ENCODE assay signal across 22 cellular contexts in the genomic region with DNA sequence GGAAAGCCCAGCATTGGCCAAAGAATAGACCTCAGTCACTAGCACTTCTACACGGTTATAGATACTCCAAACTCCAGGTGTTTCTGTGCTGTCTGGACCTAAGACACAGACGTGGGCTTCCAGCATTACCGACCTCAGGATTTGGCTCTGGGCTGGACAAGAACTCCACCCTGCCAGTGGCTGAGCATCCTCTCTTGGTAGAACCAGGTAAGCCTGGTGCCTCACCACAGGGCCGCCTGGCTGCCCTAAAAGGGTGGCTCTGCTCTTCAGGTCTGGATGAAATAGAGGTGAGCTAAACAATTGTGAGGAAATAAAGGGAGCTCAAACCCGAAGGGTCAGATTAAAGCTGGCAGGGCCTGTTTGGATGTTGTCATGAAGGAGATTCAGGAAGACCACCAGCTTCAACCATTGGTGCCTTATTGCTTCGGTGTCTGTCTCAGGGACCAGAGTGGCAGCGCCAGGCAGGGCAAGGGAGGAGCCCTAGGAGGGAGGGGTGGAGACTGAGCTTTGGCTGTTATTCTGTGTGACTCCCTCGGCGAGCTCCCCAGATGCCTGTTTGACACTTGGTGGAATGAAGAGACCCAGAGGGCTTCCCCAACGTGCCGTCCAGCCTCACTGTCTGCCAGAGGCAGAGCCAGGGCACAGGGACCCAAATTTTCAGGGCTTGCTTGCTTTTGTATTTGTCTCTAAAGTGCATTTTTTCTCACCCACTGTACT. TPM values are rescaled to one million over a fixed set of nuclear protein-coding genes. Genes with fewer than 3 reads are reported as not detected.
DNase-seq lines count a peak whose midpoint lies in the region; ATAC-seq and TF ChIP-seq lines count a peak whose summit lies in the region.
"Had no signal": no experiment of that assay in that cellular context is flagged by ENCODE, and none has a peak within 500 bp of the region (broad histone marks: within the 10 kb centered on the region; RNA-seq: fewer than 3 reads in every experiment).

No MANE protein-coding gene starts in this region.

- TF ChIP-seq CTCF in CD4-positive, alpha-beta T cell (IDR thresholded peaks at IDR 0.05) = no peak

- H3K36me3 Mint-ChIP-seq in activated CD4-positive, alpha-beta T cell treated with anti-CD3 and anti-CD28 coated beads, Interleukin-2, amount 10 ng/mL, durations not matched to agents 24 days and 14 days (ENCODE audit: low read depth) = no peaks in the 10 kb centered on the region
- H3K36me3 Mint-ChIP-seq in CD4-positive, alpha-beta T cell (ENCODE audit: low read depth) = no peaks in the 10 kb centered on the region
- H3K36me3 Mint-ChIP-seq: CD8-positive, alpha-beta memory T cell had no signal

- H3K9me3 ChIP-seq in CD4-positive, alpha-beta T cell (ENCODE audit: control insufficient read depth, low read length) = no peaks in the 10 kb centered on the region
- H3K9me3 ChIP-seq: Peyer's patch, SJSA1 had no signal

- H3K27ac ChIP-seq in layer of hippocampus (ENCODE audit: low read depth, low read length) (peak overlapping the region; percentile 44), substantia nigra (ENCODE audit: low read depth, low read length, poor library complexity, severe bottlenecking) (peak overlapping the region; percentile 13)
- H3K27ac ChIP-seq in CD4-positive, alpha-beta T cell (ENCODE audit: low read depth, low read length) = no peak overlapping the region
- H3K27ac ChIP-seq: Peyer's patch, SJSA1 had no signal

- DNase-seq in cerebellar cortex (ENCODE audit: low spot score) (peak; percentile 25), cardiac septum (ENCODE audit: low spot score) (peak; percentile 73), substantia nigra (lab: John Stamatoyannopoulos, UW) (peak in 7 of 49 donors; percentile 17 to 52 (median 28))
- DNase-seq in activated CD4-positive, alpha-beta T cell treated with anti-CD3 and anti-CD28 coated beads, Interleukin-2, amount 10 ng/mL, durations not matched to agents 24 days and 14 days = no peak
- no peak for DNase-seq in CD4-positive, alpha-beta T cell
- DNase-seq: AML-193; Calu3; CD8-positive, alpha-beta memory T cell; DMS153; Karpas-422; MV-4-11; NCI-H1105 treated with DMSO at 0.1 percent for 48 hours; NCI-H1694; NCI-H446; NCI-H526; Peyer's patch had no signal

- CTCF ChIA-PET in CD4-positive, alpha-beta T cell (lab: Charles Lee) = no interaction called here

- no peaks in the 10 kb centered on the region for H3K4me1 Mint-ChIP-seq in activated CD4-positive, alpha-beta T cell treated with anti-CD3 and anti-CD28 coated beads, Interleukin-2, amount 10 ng/mL, durations not matched to agents 24 days and 14 days
- H3K4me1 Mint-ChIP-seq in CD4-positive, alpha-beta T cell (ENCODE audit: low read depth) = no peaks in the 10 kb centered on the region
- H3K4me1 Mint-ChIP-seq: CD8-positive, alpha-beta memory T cell had no signal

- intact Hi-C loops in cardiac septum (cut with DNase I) = no loop called here
- intact Hi-C loops in activated CD4-positive, alpha-beta T cell treated with anti-CD3 and anti-CD28 coated beads, Interleukin-2, amount 10 ng/mL, durations not matched to agents 24 days and 14 days (cut with micrococcal nuclease) = no loop called here
- intact Hi-C loops in CD4-positive, alpha-beta T cell (cut with DNase I, micrococcal nuclease) = no loop called here

- ATAC-seq in HG03457 (IDR thresholded peaks at IDR 0.05; ENCODE audit: unreplicated experiment) = no peak
- no peak for ATAC-seq in CD4-positive, alpha-beta T cell (ENCODE audit: poor library complexity)

- H3K9me3 Mint-ChIP-seq in activated CD4-positive, alpha-beta T cell treated with anti-CD3 and anti-CD28 coated beads, Interleukin-2, amount 10 ng/mL, durations not matched to agents 24 days and 14 days = no peaks in the 10 kb centered on the region
- H3K9me3 Mint-ChIP-seq in CD4-positive, alpha-beta T cell = no peaks in the 10 kb centered on the region
- H3K9me3 Mint-ChIP-seq: CD8-positive, alpha-beta memory T cell had no signal

- no peaks in the 10 kb centered on the region for H3K27me3 ChIP-seq in layer of hippocampus (ENCODE audit: control insufficient read depth, insufficient read depth, low read length)
- no peaks in the 10 kb centered on the region for H3K27me3 ChIP-seq in CD4-positive, alpha-beta T cell (ENCODE audit: control insufficient read depth, insufficient read depth, low read length)
- H3K27me3 ChIP-seq: Peyer's patch had no signal

- peaks cover 15% of the 10 kb centered on the region for H3K27me3 Mint-ChIP-seq in activated CD4-positive, alpha-beta T cell treated with anti-CD3 and anti-CD28 coated beads, Interleukin-2, amount 10 ng/mL, durations not matched to agents 24 days and 14 days
- peaks cover 17% of the 10 kb centered on the region for H3K27me3 Mint-ChIP-seq in CD4-positive, alpha-beta T cell

- H3K4me3 Mint-ChIP-seq in activated CD4-positive, alpha-beta T cell treated with anti-CD3 and anti-CD28 coated beads, Interleukin-2, amount 10 ng/mL, durations not matched to agents 24 days and 14 days = no peak overlapping the region
- H3K4me3 Mint-ChIP-seq in CD4-positive, alpha-beta T cell = no peak overlapping the region
- H3K4me3 Mint-ChIP-seq: CD8-positive, alpha-beta memory T cell had no signal

- POLR2A ChIA-PET in CD4-positive, alpha-beta T cell (lab: Charles Lee) = no interaction called here

- no peak overlapping the region for H3K27ac Mint-ChIP-seq in activated CD4-positive, alpha-beta T cell treated with anti-CD3 and anti-CD28 coated beads, Interleukin-2, amount 10 ng/mL, durations not matched to agents 24 days and 14 days
- no peak overlapping the region for H3K27ac Mint-ChIP-seq in CD4-positive, alpha-beta T cell

RNA-seq across cellular contexts. Expression of gene SYNDIG1, which starts 8.6 kb away (rescaled TPM):
- total RNA-seq in cardiac septum = 17.6 TPM
- not detected in 2 replicates for total RNA-seq in activated CD4-positive, alpha-beta T cell treated with anti-CD3 and anti-CD28 coated beads, Interleukin-2, amount 10 ng/mL, durations not matched to agents 24 days and 14 days
- not detected for total RNA-seq in CD4-positive, alpha-beta T cell
- total RNA-seq: Calu3; CD8-positive, alpha-beta memory T cell; G401; M059J; OCI-LY7; SJSA1 had no signal

Comparison
In these comparisons a context has a peak if more than half of its experiments do, and no peak if none do; other contexts are left out.
1. DNase-seq: peak in cerebellar cortex (single experiment) and cardiac septum (single experiment); none in activated CD4-positive, alpha-beta T cell treated with anti-CD3 and anti-CD28 coated beads, Interleukin-2, amount 10 ng/mL, durations not matched to agents 24 days and 14 days (single experiment) and CD4-positive, alpha-beta T cell (0 of 10).
2. RNA of gene SYNDIG1, which starts 8.6 kb away (total RNA-seq): 17.6 TPM in cardiac septum (single experiment); not detected in activated CD4-positive, alpha-beta T cell treated with anti-CD3 and anti-CD28 coated beads, Interleukin-2, amount 10 ng/mL, durations not matched to agents 24 days and 14 days and not detected in CD4-positive, alpha-beta T cell; every median in the first group is over 10 times any median in the second.